Comparison of ENCODE assay signal across 20 cellular contexts in the genomic region with DNA sequence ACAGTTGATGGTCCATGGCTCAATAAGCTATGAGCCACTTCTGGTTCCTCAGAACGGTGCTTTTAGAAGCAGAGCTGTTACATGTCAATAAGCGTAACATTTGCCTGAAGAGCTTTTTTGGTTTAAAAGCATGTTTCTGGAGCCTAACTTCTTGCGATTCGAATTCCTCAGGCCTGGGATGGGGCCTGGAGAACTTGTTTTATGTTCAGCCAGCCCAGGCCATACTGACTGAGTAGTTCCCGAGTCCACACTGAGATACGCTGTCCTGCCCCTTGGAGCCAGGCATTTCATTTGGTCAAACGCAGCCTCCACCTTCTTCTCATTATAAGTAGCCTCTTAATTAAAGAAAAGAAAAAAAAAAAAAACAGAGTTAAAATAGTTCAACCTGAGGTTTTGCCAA.
"Had no signal": no experiment of that assay in that cellular context is flagged by ENCODE, and none has a peak within 500 bp of the region (broad histone marks: within the 10 kb centered on the region; RNA-seq: fewer than 3 reads in every experiment).

No MANE protein-coding gene starts in this region.

- H3K27ac ChIP-seq: dorsolateral prefrontal cortex, lower lobe of right lung, psoas muscle, transverse colon, uterus, VCaP had no signal

- H3K36me3 ChIP-seq: lower lobe of right lung, ovary, transverse colon, uterus had no signal

- H3K9me3 ChIP-seq: lower lobe of right lung, ovary, psoas muscle, transverse colon, uterus had no signal

- ATAC-seq: left lobe of liver, psoas muscle had no signal

- H3K27me3 ChIP-seq: ovary, transverse colon, uterus had no signal

- H3K4me3 ChIP-seq: dorsolateral prefrontal cortex, lower lobe of right lung, ovary, psoas muscle, transverse colon, uterus had no signal

- H3K4me1 ChIP-seq: psoas muscle, transverse colon, uterus had no signal

- DNase-seq: activated CD4-positive, alpha-beta T cell treated with anti-CD3 and anti-CD28 coated beads for 4 hours; activated CD4-positive, alpha-beta T cell treated with anti-CD3 and anti-CD28 coated beads, Interleukin-2, amount 50 U/mL, for 48 hours; activated CD8-positive, alpha-beta memory T cell treated with anti-CD3 and anti-CD28 coated beads for 24 hours; activated effector memory CD4-positive, alpha-beta T cell treated with Interleukin-2 at 50 U/mL for 16 hours; activated naive CD4-positive, alpha-beta T cell treated with Interleukin-2 at 50 U/mL for 16 hours; anterior cingulate cortex; dorsolateral prefrontal cortex; effector memory CD4-positive, alpha-beta T cell; head of caudate nucleus; lower lobe of right lung; mesendoderm; ovary; psoas muscle; stimulated activated CD4-positive, alpha-beta T cell treated with anti-CD3 and anti-CD28 coated beads, Interleukin-15, amount 100 ng/mL, for 24 hours; stimulated activated naive CD4-positive, alpha-beta T cell treated with Interleukin-2 at 50 U/mL for 16 hours; T-helper 1 cell; transverse colon; uterus had no signal
